In the genomic region with DNA sequence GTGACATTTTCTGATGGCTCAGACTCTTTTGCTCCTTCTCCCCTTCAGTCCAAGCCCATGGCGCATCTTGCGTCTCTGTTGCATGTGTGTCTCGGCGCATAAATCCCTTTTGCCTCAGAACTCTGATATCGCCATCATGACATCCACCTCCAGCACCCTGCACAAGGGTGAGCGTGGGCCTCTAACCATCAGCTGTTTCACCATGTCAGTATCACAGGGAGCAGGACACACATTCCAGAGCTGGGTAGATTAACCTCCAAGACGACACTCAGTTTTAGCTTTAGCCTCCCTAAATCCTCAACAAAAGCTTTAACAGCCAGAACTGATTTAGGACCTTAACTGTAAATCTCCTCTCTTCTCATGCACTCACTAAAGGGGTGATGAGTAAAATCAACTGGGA, we compare ENCODE assay signal across 14 cellular contexts.
DNase-seq lines count a peak whose midpoint lies in the region; ATAC-seq and TF ChIP-seq lines count a peak whose summit lies in the region.
"Had no signal": no experiment of that assay in that cellular context is flagged by ENCODE, and none has a peak within 500 bp of the region (broad histone marks: within the 10 kb centered on the region; RNA-seq: fewer than 3 reads in every experiment).

No MANE protein-coding gene starts in this region.

- no peak overlapping the region for H2BK12ac ChIP-seq in trophoblast cell (ENCODE audit: low read length)

- H3K27ac ChIP-seq in SJCRH30, result peak overlapping the region; percentile 91
- no peak overlapping the region for H3K27ac ChIP-seq in trophoblast cell (ENCODE audit: low read depth, low read length)
- H3K27ac ChIP-seq: A549 had no signal

- H3K4me1 ChIP-seq in SJCRH30 (peaks cover 60% of the 10 kb centered on the region), trophoblast cell (ENCODE audit: control insufficient read depth in 1 of 2, insufficient read depth in 2 of 2, low read length in 2 of 2) (no peaks in the 10 kb centered on the region)

- no peaks in the 10 kb centered on the region for H3K79me2 ChIP-seq in trophoblast cell (ENCODE audit: control insufficient read depth, insufficient read depth, low read length, poor library complexity)

- no peak for TF ChIP-seq CTCF in nephron progenitor cell (IDR thresholded peaks at IDR 0.05)

- no peak overlapping the region for H3K14ac ChIP-seq in trophoblast cell (ENCODE audit: low read length)

- ATAC-seq in GM18873 (IDR thresholded peaks at IDR 0.05; ENCODE audit: low FRiP score, unreplicated experiment), result no peak
- ATAC-seq in naive thymus-derived CD8-positive, alpha-beta T cell, result no peak
- ATAC-seq: A549; CD8-positive, alpha-beta T cell had no signal

- peak; percentile 87 to 95 for DNase-seq in SJCRH30
- DNase-seq in nephron progenitor cell, result no peak
- no peak for DNase-seq in trophoblast cell
- DNase-seq in activated CD4-positive, CD25-positive, alpha-beta regulatory T cell (lab: John Stamatoyannopoulos, UW), result no peak
- no peak for DNase-seq in activated T-cell treated with anti-CD3 and anti-CD28 coated beads for 4 hours
- no peak for DNase-seq in naive thymus-derived CD8-positive, alpha-beta T cell
- DNase-seq: AML-193; Calu3; CD8-positive, alpha-beta T cell; DMS79 treated with DMSO at 0.1 percent for 48 hours; GF-D8; H9 had no signal

- peak overlapping the region; percentile 33 for H3K9ac ChIP-seq in trophoblast cell (ENCODE audit: low read length)

- H3K9me3 ChIP-seq in SJCRH30 (replicated peaks) (no peaks in the 10 kb centered on the region), trophoblast cell (ENCODE audit: insufficient read depth, low read depth, low read length) (no peaks in the 10 kb centered on the region)
- H3K9me3 ChIP-seq: A549 had no signal

- H4K12ac ChIP-seq in trophoblast cell (ENCODE audit: low read depth, low read length), result no peak overlapping the region

- H3K23ac ChIP-seq in trophoblast cell (ENCODE audit: low read length), result peak overlapping the region; percentile 5

- no peaks in the 10 kb centered on the region for H3K36me3 Mint-ChIP-seq in nephron progenitor cell (ENCODE audit: low read depth)
- no peaks in the 10 kb centered on the region for H3K36me3 Mint-ChIP-seq in naive thymus-derived CD8-positive, alpha-beta T cell
- H3K36me3 Mint-ChIP-seq: CD8-positive, alpha-beta T cell had no signal

- no peak overlapping the region for H3K18ac ChIP-seq in trophoblast cell (ENCODE audit: low read length)

- H3K4me3 ChIP-seq in SJCRH30 (peak overlapping the region; percentile 18), trophoblast cell (ENCODE audit: low read depth, low read length) (peak overlapping the region; percentile 37)
- H3K4me3 ChIP-seq: A549 had no signal

- H2AK5ac ChIP-seq in trophoblast cell (ENCODE audit: low read length), result no peak overlapping the region

- H4K91ac ChIP-seq in trophoblast cell (ENCODE audit: low read depth, low read length), result no peak overlapping the region

- no CpG with 5 or more reads among the region's 7 CpGs for WGBS in trophoblast cell (ENCODE audit: extremely low coverage, insufficient coverage, insufficient read length)

- no peak overlapping the region for H2AFZ ChIP-seq in trophoblast cell (ENCODE audit: insufficient read depth, low read length, poor library complexity)

- H2BK5ac ChIP-seq in trophoblast cell (ENCODE audit: low read depth, low read length, poor library complexity), result no peak overlapping the region

- no peak overlapping the region for H3K4ac ChIP-seq in trophoblast cell (ENCODE audit: low read depth, low read length)

- no peaks in the 10 kb centered on the region for H3K27me3 ChIP-seq in SJCRH30
- H3K27me3 ChIP-seq in trophoblast cell (ENCODE audit: insufficient read depth, low read length), result no peaks in the 10 kb centered on the region

- POLR2A ChIA-PET in naive thymus-derived CD8-positive, alpha-beta T cell (lab: Charles Lee), result no interaction called here

- H3K4me3 Mint-ChIP-seq in nephron progenitor cell, result no peak overlapping the region
- H3K4me3 Mint-ChIP-seq in naive thymus-derived CD8-positive, alpha-beta T cell, result no peak overlapping the region
- H3K4me3 Mint-ChIP-seq: CD8-positive, alpha-beta T cell; H9 had no signal

- peaks cover 64% of the 10 kb centered on the region for H3K4me1 Mint-ChIP-seq in nephron progenitor cell
- peaks cover 4 to 31% (median 27%) of the 10 kb centered on the region in 4 donors for H3K4me1 Mint-ChIP-seq in naive thymus-derived CD8-positive, alpha-beta T cell

- H3K36me3 ChIP-seq in SJCRH30 (no peaks in the 10 kb centered on the region), trophoblast cell (ENCODE audit: control insufficient read depth in 1 of 2, insufficient read depth in 2 of 2, low read length in 2 of 2) (no peaks in the 10 kb centered on the region)

- H3K79me1 ChIP-seq in trophoblast cell (ENCODE audit: low read length), result no peaks in the 10 kb centered on the region

- H4K8ac ChIP-seq in trophoblast cell (ENCODE audit: low read depth, low read length), result no peak overlapping the region

- peaks cover 8% of the 10 kb centered on the region for H3K27me3 Mint-ChIP-seq in nephron progenitor cell (ENCODE audit: low read depth, poor library complexity)
- H3K27me3 Mint-ChIP-seq in naive thymus-derived CD8-positive, alpha-beta T cell, result peaks cover 0 to 2% (median 0%) of the 10 kb centered on the region in 5 donors

- no peak overlapping the region for H2BK120ac ChIP-seq in trophoblast cell (ENCODE audit: insufficient read depth, low read length, poor library complexity)

- no peaks in the 10 kb centered on the region for H3K9me3 Mint-ChIP-seq in nephron progenitor cell
- H3K9me3 Mint-ChIP-seq in naive thymus-derived CD8-positive, alpha-beta T cell, result no peaks in the 10 kb centered on the region
- H3K9me3 Mint-ChIP-seq: CD8-positive, alpha-beta T cell; H9 had no signal

- peak overlapping the region; percentile 44 for H3K27ac Mint-ChIP-seq in nephron progenitor cell
- no peak overlapping the region for H3K27ac Mint-ChIP-seq in naive thymus-derived CD8-positive, alpha-beta T cell
- H3K27ac Mint-ChIP-seq: CD8-positive, alpha-beta T cell; H9 had no signal

- H3K4me2 ChIP-seq in trophoblast cell (ENCODE audit: low read length), result no peak overlapping the region
- H3K4me2 ChIP-seq: A549 had no signal

Comparison
In these comparisons a context has a peak if more than half of its experiments do, and no peak if none do; other contexts are left out.
1. DNase-seq: peak in SJCRH30 (2 of 2); none in nephron progenitor cell (single experiment), trophoblast cell (0 of 2), activated CD4-positive, CD25-positive, alpha-beta regulatory T cell (0 of 4), activated T-cell treated with anti-CD3 and anti-CD28 coated beads for 4 hours (single experiment) and naive thymus-derived CD8-positive, alpha-beta T cell (0 of 10).